Comparison of ENCODE assay signal across 31 cellular contexts in the genomic region with DNA sequence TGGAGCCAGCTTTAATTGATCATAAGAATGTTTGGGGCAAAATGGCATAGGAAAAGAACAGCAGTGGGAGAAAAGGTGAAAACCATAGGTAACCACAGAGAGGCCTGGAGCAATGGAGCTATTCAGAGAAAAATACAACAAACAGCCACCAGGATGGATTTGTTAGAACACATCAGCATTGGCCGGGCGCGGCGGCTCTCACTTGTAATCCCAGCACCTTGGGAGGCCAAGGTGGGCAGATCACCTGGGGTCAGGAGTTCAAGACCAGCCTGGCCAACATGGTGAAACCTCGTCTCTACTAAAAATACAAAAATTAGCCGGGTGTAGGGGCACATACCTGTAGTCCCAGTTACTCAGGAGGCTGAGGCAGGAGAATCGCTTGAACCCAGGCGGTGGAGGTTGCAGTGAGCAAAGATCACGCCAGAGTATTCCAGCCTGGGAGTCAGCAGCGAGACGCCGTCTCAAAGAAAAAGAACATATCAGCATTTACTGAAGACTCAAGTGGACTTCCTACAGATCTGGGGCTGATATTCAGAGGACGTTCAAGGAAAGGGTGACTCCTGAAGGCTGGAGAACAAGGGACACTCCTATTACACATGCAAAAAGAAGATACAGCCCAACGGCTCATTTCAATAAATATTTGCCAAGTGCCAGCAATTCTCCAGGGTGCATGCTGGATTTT.
"Had no signal": no experiment of that assay in that cellular context is flagged by ENCODE, and none has a peak within 500 bp of the region (broad histone marks: within the 10 kb centered on the region; RNA-seq: fewer than 3 reads in every experiment).

No MANE protein-coding gene starts in this region.

- H3K9me3 Mint-ChIP-seq: activated CD4-positive, alpha-beta memory T cell treated with anti-CD3 and anti-CD28 coated beads for 36 hours; activated CD4-positive, alpha-beta T cell treated with anti-CD3 and anti-CD28 coated beads, Interleukin-2, amount 10 ng/mL, durations not matched to agents 24 days and 14 days; activated T-helper 1 cell treated with anti-CD3 and anti-CD28 coated beads, Interleukin-12 subunit alpha, Interleukin-12 subunit beta, Interleukin-2, Interleukin-4 antibody, amounts not matched to agents 30 ng/mL and 10 ng/mL and 1 ng/mL, durations not matched to agents 14 hours and 24 hours and 36 hours; mesothelial cell of epicardium; nephron progenitor cell had no signal

- H3K4me1 Mint-ChIP-seq: activated CD4-positive, alpha-beta T cell treated with anti-CD3 and anti-CD28 coated beads, Interleukin-2, amount 10 ng/mL, durations not matched to agents 24 days and 14 days; mesothelial cell of epicardium; naive B cell; nephron progenitor cell; T-helper 17 cell had no signal

- H3K79me2 ChIP-seq: hepatocyte had no signal

- H3K27ac Mint-ChIP-seq: activated CD4-positive, alpha-beta memory T cell treated with anti-CD3 and anti-CD28 coated beads for 36 hours; activated CD4-positive, alpha-beta T cell treated with anti-CD3 and anti-CD28 coated beads, Interleukin-2, amount 10 ng/mL, durations not matched to agents 24 days and 14 days; activated naive CD8-positive, alpha-beta T cell; activated T-helper 1 cell treated with anti-CD3 and anti-CD28 coated beads, Interleukin-12 subunit alpha, Interleukin-12 subunit beta, Interleukin-2, Interleukin-4 antibody, amounts not matched to agents 30 ng/mL and 10 ng/mL and 1 ng/mL, durations not matched to agents 14 hours and 24 hours and 36 hours; mesothelial cell of epicardium; nephron progenitor cell; progenitor cell of endocrine pancreas; T-helper 17 cell had no signal

- H3K27ac ChIP-seq: body of pancreas, colonic mucosa, gastroesophageal sphincter, hepatocyte, left ventricle myocardium inferior, neutrophil, sigmoid colon, testis, transverse colon had no signal

- H3K27me3 Mint-ChIP-seq: activated CD4-positive, alpha-beta memory T cell treated with anti-CD3 and anti-CD28 coated beads for 36 hours; activated CD4-positive, alpha-beta T cell treated with anti-CD3 and anti-CD28 coated beads, Interleukin-2, amount 10 ng/mL, durations not matched to agents 24 days and 14 days; activated naive CD8-positive, alpha-beta T cell; naive B cell; progenitor cell of endocrine pancreas; T-helper 17 cell had no signal

- H3K27me3 ChIP-seq: body of pancreas, colonic mucosa, dorsolateral prefrontal cortex, gastroesophageal sphincter, hepatocyte, neutrophil, sigmoid colon, testis, transverse colon had no signal

- H3K4me3 Mint-ChIP-seq: activated CD4-positive, alpha-beta memory T cell treated with anti-CD3 and anti-CD28 coated beads for 36 hours; activated CD4-positive, alpha-beta T cell treated with anti-CD3 and anti-CD28 coated beads, Interleukin-2, amount 10 ng/mL, durations not matched to agents 24 days and 14 days; activated naive CD8-positive, alpha-beta T cell; activated T-helper 1 cell treated with anti-CD3 and anti-CD28 coated beads, Interleukin-12 subunit alpha, Interleukin-12 subunit beta, Interleukin-2, Interleukin-4 antibody, amounts not matched to agents 30 ng/mL and 10 ng/mL and 1 ng/mL, durations not matched to agents 14 hours and 24 hours and 36 hours; mesothelial cell of epicardium; naive B cell; nephron progenitor cell; T-helper 17 cell had no signal

- H3K4me3 ChIP-seq: body of pancreas, colonic mucosa, dorsolateral prefrontal cortex, gastroesophageal sphincter, hepatocyte, left ventricle myocardium inferior, sigmoid colon, testis, transverse colon had no signal

- H3K4me1 ChIP-seq: body of pancreas, colonic mucosa, sigmoid colon, testis, transverse colon had no signal

- H3K4me2 ChIP-seq: hepatocyte had no signal

- H3K9me3 ChIP-seq: body of pancreas, colonic mucosa, gastroesophageal sphincter, left ventricle myocardium inferior, neutrophil, sigmoid colon, testis, transverse colon had no signal

- ATAC-seq: body of pancreas, gastroesophageal sphincter, T-helper 17 cell had no signal

- H2AFZ ChIP-seq: hepatocyte had no signal

- DNase-seq: activated CD4-positive, alpha-beta memory T cell treated with anti-CD3 and anti-CD28 coated beads for 36 hours; activated CD4-positive, alpha-beta T cell treated with anti-CD3 and anti-CD28 coated beads, Interleukin-2, amount 10 ng/mL, durations not matched to agents 24 days and 14 days; activated CD4-positive, CD25-positive, alpha-beta regulatory T cell treated with anti-CD3 and anti-CD28 coated beads, Interleukin-2, amount 50 U/mL, for 72 hours; activated T-cell treated with anti-CD3 and anti-CD28 coated beads for 4 hours; aorta; body of pancreas; colonic mucosa; effector memory CD4-positive, alpha-beta T cell; islet precursor cell; left ventricle myocardium inferior; mammary epithelial cell; naive B cell; nephron progenitor cell; sigmoid colon; small intestine; stimulated activated CD4-positive, alpha-beta T cell treated with anti-CD3 and anti-CD28 coated beads, Interleukin-4, amount 100 ng/mL, for 24 hours; stimulated activated naive CD4-positive, alpha-beta T cell treated with Interleukin-2 at 50 U/mL for 16 hours; SW 1271; T-helper 17 cell; T1000; testis; transverse colon; WERI-Rb-1 had no signal
